In genomic region chr5:112951124-112951702, GRCh38 we compare ENCODE assay signal across 13 cellular contexts. TPM values are rescaled to one million over a fixed set of nuclear protein-coding genes. Genes with fewer than 3 reads are reported as not detected.
DNase-seq lines count a peak whose midpoint lies in the region; ATAC-seq and TF ChIP-seq lines count a peak whose summit lies in the region.
"Had no signal": no experiment of that assay in that cellular context is flagged by ENCODE, and none has a peak within 500 bp of the region (broad histone marks: within the 10 kb centered on the region; RNA-seq: fewer than 3 reads in every experiment).

No MANE protein-coding gene starts in this region.

- WGBS in esophagus squamous epithelium, 2 donors: 83 to 85% methylated on average over 10 to 12 of the region's 12 CpGs
- 95% methylated on average over 12 of the region's 12 CpGs for WGBS in prostate gland

- TF ChIP-seq CTCF in esophagus squamous epithelium (IDR thresholded peaks at IDR 0.05) (no peak), prostate gland (IDR thresholded peaks at IDR 0.05) (no peak)

- H3K36me3 ChIP-seq in esophagus squamous epithelium (no peaks in the 10 kb centered on the region), prostate gland (no peaks in the 10 kb centered on the region)
- H3K36me3 ChIP-seq: tibial nerve had no signal

- ATAC-seq in activated naive CD4-positive, alpha-beta T cell treated with anti-CD3 and anti-CD28 coated beads, Interleukin-2, amount 50 U/mL, for 72 hours: peak; percentile 94
- ATAC-seq in GM21528 (IDR thresholded peaks at IDR 0.05; ENCODE audit: low FRiP score, unreplicated experiment): peak; percentile 87
- peak; percentile 85 for ATAC-seq in HG03108 (IDR thresholded peaks at IDR 0.05; ENCODE audit: unreplicated experiment)

- no peak overlapping the region for H3K27ac ChIP-seq in esophagus squamous epithelium
- no peak overlapping the region for H3K27ac ChIP-seq in prostate gland
- H3K27ac ChIP-seq: tibial nerve had no signal

- TF ChIP-seq POLR2A in esophagus squamous epithelium (IDR thresholded peaks at IDR 0.05) (no peak), prostate gland (IDR thresholded peaks at IDR 0.05) (no peak)

- H3K4me1 ChIP-seq in esophagus squamous epithelium: no peaks in the 10 kb centered on the region
- no peaks in the 10 kb centered on the region for H3K4me1 ChIP-seq in prostate gland (replicated peaks)
- H3K4me1 ChIP-seq: tibial nerve had no signal

- DNase-seq in activated naive CD4-positive, alpha-beta T cell treated with anti-CD3 and anti-CD28 coated beads, Interleukin-2, amount 50 U/mL, for 72 hours (ENCODE audit: low spot score in 2 of 2): peak in 1 of 2 donors; percentile 62
- DNase-seq in activated naive CD4-positive, alpha-beta T cell treated with anti-CD3 and anti-CD28 coated beads, Interleukin-2, amount 50 U/mL, for 16 hours: no peak
- DNase-seq in stimulated activated CD8-positive, alpha-beta memory T cell treated with anti-CD3 and anti-CD28 coated beads, Interleukin-4, amount 100 ng/mL, for 48 hours: peak; percentile 56
- no peak for DNase-seq in esophagus squamous epithelium (lab: John Stamatoyannopoulos, UW)
- no peak for DNase-seq in pons (ENCODE audit: low spot score)
- no peak for DNase-seq in prostate gland (ENCODE audit: low spot score)
- DNase-seq: Karpas-422, NCI-H446, retina had no signal

- H3K9me3 ChIP-seq in esophagus squamous epithelium: no peaks in the 10 kb centered on the region
- no peaks in the 10 kb centered on the region for H3K9me3 ChIP-seq in prostate gland
- H3K9me3 ChIP-seq: tibial nerve had no signal

- H3K27ac Mint-ChIP-seq in activated naive CD4-positive, alpha-beta T cell treated with anti-CD3 and anti-CD28 coated beads, Interleukin-2, amount 50 U/mL, for 72 hours: peak overlapping the region in 1 of 2 donors; percentile 13
- H3K27ac Mint-ChIP-seq: activated naive CD4-positive, alpha-beta T cell treated with anti-CD3 and anti-CD28 coated beads, Interleukin-2, amount 50 U/mL, for 24 hours had no signal

- H3K27me3 ChIP-seq in esophagus squamous epithelium (peaks cover 0 to 9% (median 0%) of the 10 kb centered on the region in 4 donors), prostate gland (replicated peaks; ENCODE audit: insufficient read depth) (no peaks in the 10 kb centered on the region)
- H3K27me3 ChIP-seq: tibial nerve had no signal

- H3K4me3 ChIP-seq in esophagus squamous epithelium (no peak overlapping the region), prostate gland (no peak overlapping the region)
- H3K4me3 ChIP-seq: tibial nerve had no signal

- H3K9me3 Mint-ChIP-seq in activated naive CD4-positive, alpha-beta T cell treated with anti-CD3 and anti-CD28 coated beads, Interleukin-2, amount 50 U/mL, for 72 hours: no peaks in the 10 kb centered on the region
- H3K9me3 Mint-ChIP-seq: activated naive CD4-positive, alpha-beta T cell treated with anti-CD3 and anti-CD28 coated beads, Interleukin-2, amount 50 U/mL, for 24 hours had no signal

- no peaks in the 10 kb centered on the region for H3K36me3 Mint-ChIP-seq in activated naive CD4-positive, alpha-beta T cell treated with anti-CD3 and anti-CD28 coated beads, Interleukin-2, amount 50 U/mL, for 72 hours

- intact Hi-C loops in esophagus squamous epithelium (cut with DNase I): no loop called here
- intact Hi-C loops in prostate gland (cut with DNase I): no loop called here

RNA-seq across cellular contexts. Expression of gene DCP2, which starts 25.4 kb away (rescaled TPM):
- total RNA-seq in activated naive CD4-positive, alpha-beta T cell treated with anti-CD3 and anti-CD28 coated beads, Interleukin-2, amount 50 U/mL, for 72 hours: 100 to 1,000 TPM in 1 of 2 donors, 10 to 100 TPM in 1; 82.8 to 136 TPM
- total RNA-seq in esophagus squamous epithelium (10 to 100 TPM in 3 of 4 donors, 1 to 10 TPM in 1; 9.0 to 24.9 (median 17.4) TPM), prostate gland (10 to 100 TPM; 23.4 to 51.6 TPM)

RNA-seq across cellular contexts. Expression of gene REEP5, which starts 29.2 kb away (rescaled TPM):
- 10 to 100 TPM; 18.7 to 45.1 TPM for total RNA-seq in activated naive CD4-positive, alpha-beta T cell treated with anti-CD3 and anti-CD28 coated beads, Interleukin-2, amount 50 U/mL, for 72 hours
- total RNA-seq in esophagus squamous epithelium (10 to 100 TPM; 25.5 to 60.8 (median 36.1) TPM), prostate gland (100 to 1,000 TPM in 1 of 2 donors, 10 to 100 TPM in 1; 61.0 to 164 TPM)
